8 cellular contexts compared by ENCODE assay signal in genomic region chr6:23446394-23447001, GRCh38.
DNase-seq lines count a peak whose midpoint lies in the region; ATAC-seq and TF ChIP-seq lines count a peak whose summit lies in the region.

No MANE protein-coding gene starts in this region.

- TF ChIP-seq CTCF in activated CD8-positive, alpha-beta T cell treated with anti-CD3 and anti-CD28 coated beads for 36 hours (IDR thresholded peaks at IDR 0.05) = no peak

- H3K56ac ChIP-seq in mesendoderm (ENCODE audit: low read length) = no peak overlapping the region

- DNase-seq in H4 (ENCODE audit: low spot score) = peak; percentile 61
- DNase-seq in NCI-H510A treated with DMSO at 0.1 percent for 48 hours (lab: John Stamatoyannopoulos, UW) = peak; percentile 50
- DNase-seq in dermis microvascular lymphatic vessel endothelial cell (ENCODE audit: low read depth in 2 of 2) = peak; percentile 55 to 58
- peak; percentile 49 for DNase-seq in mesendoderm
- no peak for DNase-seq in activated CD8-positive, alpha-beta T cell treated with anti-CD3 and anti-CD28 coated beads for 36 hours

- H2BK5ac ChIP-seq in mesendoderm (ENCODE audit: low read length) = no peak overlapping the region

- H3K36me3 Mint-ChIP-seq in activated CD8-positive, alpha-beta T cell treated with anti-CD3 and anti-CD28 coated beads for 36 hours (ENCODE audit: low read depth) = no peaks in the 10 kb centered on the region

- no peaks in the 10 kb centered on the region for H3K9me3 Mint-ChIP-seq in activated CD8-positive, alpha-beta T cell treated with anti-CD3 and anti-CD28 coated beads for 36 hours

- H4K8ac ChIP-seq in mesendoderm (ENCODE audit: low read depth, low read length) = no peak overlapping the region

- H3K9ac ChIP-seq in mesendoderm (ENCODE audit: low read length) = no peak overlapping the region

- H3K27me3 ChIP-seq in mesendoderm (ENCODE audit: insufficient read depth, low read length, poor library complexity) = no peaks in the 10 kb centered on the region

- H2BK120ac ChIP-seq in mesendoderm (ENCODE audit: low read depth, low read length) = peak overlapping the region; percentile 21

- H2AK5ac ChIP-seq in mesendoderm (ENCODE audit: low read length) = no peak overlapping the region

- POLR2A ChIA-PET in activated CD8-positive, alpha-beta T cell treated with anti-CD3 and anti-CD28 coated beads for 36 hours (lab: Charles Lee) = no interaction called here

- H3K18ac ChIP-seq in mesendoderm (ENCODE audit: low read length) = no peak overlapping the region

- no peak overlapping the region for H3K27ac ChIP-seq in mesendoderm (ENCODE audit: low read depth, low read length)

- H3K4me3 ChIP-seq in mesendoderm (ENCODE audit: low read length) = no peak overlapping the region

- no peaks in the 10 kb centered on the region for H3K79me1 ChIP-seq in mesendoderm (ENCODE audit: low read length)

- H3K4me1 ChIP-seq in mesendoderm (ENCODE audit: control insufficient read depth, low read depth, low read length) = no peaks in the 10 kb centered on the region

- no peak overlapping the region for H3K27ac Mint-ChIP-seq in activated CD8-positive, alpha-beta T cell treated with anti-CD3 and anti-CD28 coated beads for 36 hours

- H2BK15ac ChIP-seq in mesendoderm (replicated peaks; ENCODE audit: low read depth) = no peak overlapping the region

- no peak overlapping the region for H3K4me3 Mint-ChIP-seq in activated CD8-positive, alpha-beta T cell treated with anti-CD3 and anti-CD28 coated beads for 36 hours

- ATAC-seq in HG03025 (IDR thresholded peaks at IDR 0.05; ENCODE audit: low FRiP score, unreplicated experiment) (no peak), GM18519 (IDR thresholded peaks at IDR 0.05; ENCODE audit: low FRiP score, unreplicated experiment) (no peak), GM18520 (IDR thresholded peaks at IDR 0.05; ENCODE audit: unreplicated experiment) (no peak)
- no peak for ATAC-seq in activated CD8-positive, alpha-beta T cell treated with anti-CD3 and anti-CD28 coated beads for 36 hours

- H3K36me3 ChIP-seq in mesendoderm (ENCODE audit: control insufficient read depth, insufficient read depth, low read length) = no peaks in the 10 kb centered on the region

- no CpG with 5 or more reads among the region's 5 CpGs for WGBS in mesendoderm (ENCODE audit: extremely low coverage, insufficient coverage, low lambda C conversion rate)

- H4K5ac ChIP-seq in mesendoderm (ENCODE audit: low read length) = no peak overlapping the region

- H3K4me2 ChIP-seq in mesendoderm (ENCODE audit: low read length) = no peak overlapping the region

- no peaks in the 10 kb centered on the region for H3K79me2 ChIP-seq in mesendoderm (ENCODE audit: control insufficient read depth, insufficient read depth, low read length)

- no peaks in the 10 kb centered on the region for H3K4me1 Mint-ChIP-seq in activated CD8-positive, alpha-beta T cell treated with anti-CD3 and anti-CD28 coated beads for 36 hours (ENCODE audit: low read depth)

- intact Hi-C loops in activated CD8-positive, alpha-beta T cell treated with anti-CD3 and anti-CD28 coated beads for 36 hours (cut with micrococcal nuclease) = no loop called here

- H3K4ac ChIP-seq in mesendoderm (ENCODE audit: low read depth, low read length) = no peak overlapping the region

- H3K27me3 Mint-ChIP-seq in activated CD8-positive, alpha-beta T cell treated with anti-CD3 and anti-CD28 coated beads for 36 hours = no peaks in the 10 kb centered on the region

- CTCF ChIA-PET in activated CD8-positive, alpha-beta T cell treated with anti-CD3 and anti-CD28 coated beads for 36 hours (lab: Charles Lee) = no interaction called here

- no peak overlapping the region for H3K23ac ChIP-seq in mesendoderm (ENCODE audit: low read length)
